9 cellular contexts compared by ENCODE assay signal in the genomic region with DNA sequence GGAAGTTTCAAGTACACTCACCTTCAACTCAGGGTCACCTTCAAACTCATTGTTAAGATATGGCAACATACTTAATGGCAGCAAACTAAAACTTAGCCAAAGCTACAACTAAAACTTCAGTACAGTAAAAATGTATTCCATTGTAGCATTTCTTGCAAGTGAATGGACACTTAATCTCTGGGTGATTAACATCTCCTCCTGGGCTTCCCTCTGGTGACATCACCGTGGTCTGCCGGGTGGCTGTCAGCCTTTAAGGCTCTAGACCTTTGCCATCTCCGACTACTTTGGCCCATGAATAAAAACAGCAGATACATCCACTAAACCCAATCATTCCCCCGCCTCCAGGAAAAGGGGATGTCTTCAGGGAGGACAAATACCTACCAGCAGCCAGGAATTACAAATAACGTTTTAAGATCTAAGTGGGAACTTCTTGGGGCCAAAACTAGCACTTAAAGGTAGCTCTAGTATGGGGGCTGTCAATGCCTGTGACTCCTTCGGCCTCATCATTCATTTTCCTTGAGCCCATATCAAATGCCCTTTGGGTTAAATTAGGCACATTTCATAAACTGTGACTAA. TPM values are rescaled to one million over a fixed set of nuclear protein-coding genes. Genes with fewer than 3 reads are reported as not detected.
DNase-seq lines count a peak whose midpoint lies in the region; ATAC-seq and TF ChIP-seq lines count a peak whose summit lies in the region.
"Had no signal": no experiment of that assay in that cellular context is flagged by ENCODE, and none has a peak within 500 bp of the region (broad histone marks: within the 10 kb centered on the region; RNA-seq: fewer than 3 reads in every experiment).

No MANE protein-coding gene starts in this region.

- H3K27me3 ChIP-seq in thyroid gland, result no peaks in the 10 kb centered on the region

- H3K27ac ChIP-seq in thyroid gland, result peak overlapping the region; percentile 82 to 90 (median 82)

- intact Hi-C loops in activated B cell treated with CpG ODN at 0.5 μM for 24 hours (cut with micrococcal nuclease), result no loop called here
- intact Hi-C loops in left colon (cut with DNase I, micrococcal nuclease), result no loop called here
- intact Hi-C loops in thyroid gland (cut with DNase I), result loop anchor here (10.0 kb wide), 2 partner anchors 49 to 189 kb away; no protein-coding TSS in a partner anchor

- no peak for TF ChIP-seq POLR2A in thyroid gland (IDR thresholded peaks at IDR 0.05)

- H3K9me3 ChIP-seq in thyroid gland, result no peaks in the 10 kb centered on the region

- 23 to 41% methylated on average over 6 of the region's 6 CpGs for WGBS in thyroid gland, 2 donors

- peaks cover 8% of the 10 kb centered on the region for H3K4me1 Mint-ChIP-seq in activated T-cell treated with anti-CD3 and anti-CD28 coated beads, Interleukin-2, amount 50 U/mL, for 24 hours (ENCODE audit: low read depth)
- H3K4me1 Mint-ChIP-seq in activated B cell treated with CpG ODN at 0.5 μM for 24 hours, result peaks cover 9% of the 10 kb centered on the region

- H3K4me3 Mint-ChIP-seq in activated T-cell treated with anti-CD3 and anti-CD28 coated beads, Interleukin-2, amount 50 U/mL, for 24 hours, result peak overlapping the region; percentile 51
- peak overlapping the region; percentile 66 for H3K4me3 Mint-ChIP-seq in activated B cell treated with CpG ODN at 0.5 μM for 24 hours

- ATAC-seq in activated B cell treated with CpG ODN at 0.5 μM for 24 hours (ENCODE audit: low read depth) (no peak), left colon (peak; percentile 21)

- H3K4me1 ChIP-seq in thyroid gland, result peaks cover 5 to 21% of the 10 kb centered on the region in 2 donors

- POLR2A ChIA-PET in activated B cell treated with CpG ODN at 0.5 μM for 24 hours (lab: Charles Lee), result no interaction called here

- no peak for DNase-seq in activated T-cell treated with anti-CD3 and anti-CD28 coated beads, Interleukin-2, amount 50 U/mL, for 24 hours
- DNase-seq in activated T-cell treated with anti-CD3 and anti-CD28 coated beads, Interleukin-2, amount 50 U/mL, for 1 hour, result no peak
- DNase-seq in activated B cell treated with CpG ODN at 0.5 μM for 24 hours (no peak), left colon (no peak), thyroid gland (peak; percentile 22 to 38), NCI-H446 treated with DMSO at 0.1 percent for 48 hours (lab: John Stamatoyannopoulos, UW) (no peak), SKM-1 treated with dmso at 0.1 percent for 144 hours (lab: John Stamatoyannopoulos, UW; ENCODE audit: unreplicated experiment) (no peak), NCI-H1048 (lab: John Stamatoyannopoulos, UW) (no peak)
- DNase-seq: activated naive CD4-positive, alpha-beta T cell treated with anti-CD3 and anti-CD28 coated beads, Interleukin-2, amount 50 U/mL, for 16 hours had no signal

- no peak overlapping the region for H3K27ac Mint-ChIP-seq in activated T-cell treated with anti-CD3 and anti-CD28 coated beads, Interleukin-2, amount 50 U/mL, for 24 hours
- H3K27ac Mint-ChIP-seq in activated B cell treated with CpG ODN at 0.5 μM for 24 hours, result no peak overlapping the region

- TF ChIP-seq CTCF in activated B cell treated with CpG ODN at 0.5 μM for 24 hours (IDR thresholded peaks at IDR 0.05) (no peak), thyroid gland (IDR thresholded peaks at IDR 0.05) (no peak)

- CTCF ChIA-PET in activated B cell treated with CpG ODN at 0.5 μM for 24 hours (lab: Charles Lee), result no interaction called here

- H3K36me3 ChIP-seq in thyroid gland, result peaks cover 0 to 13% of the 10 kb centered on the region in 2 donors

- no peaks in the 10 kb centered on the region for H3K36me3 Mint-ChIP-seq in activated T-cell treated with anti-CD3 and anti-CD28 coated beads, Interleukin-2, amount 50 U/mL, for 24 hours (ENCODE audit: low read depth)
- no peaks in the 10 kb centered on the region for H3K36me3 Mint-ChIP-seq in activated B cell treated with CpG ODN at 0.5 μM for 24 hours (ENCODE audit: low read depth)

- peak overlapping the region; percentile 39 to 84 (median 75) for H3K4me3 ChIP-seq in thyroid gland (replicated peaks in 1 of 3)

- H3K27me3 Mint-ChIP-seq in activated T-cell treated with anti-CD3 and anti-CD28 coated beads, Interleukin-2, amount 50 U/mL, for 24 hours, result peaks cover 61% of the 10 kb centered on the region
- H3K27me3 Mint-ChIP-seq in activated B cell treated with CpG ODN at 0.5 μM for 24 hours, result peaks cover 20% of the 10 kb centered on the region

- H3K9me3 Mint-ChIP-seq in activated T-cell treated with anti-CD3 and anti-CD28 coated beads, Interleukin-2, amount 50 U/mL, for 24 hours, result no peaks in the 10 kb centered on the region
- H3K9me3 Mint-ChIP-seq in activated B cell treated with CpG ODN at 0.5 μM for 24 hours, result no peaks in the 10 kb centered on the region

RNA-seq across cellular contexts. Expression of gene TFCP2L1, which starts 1.2 kb away (rescaled TPM):
- total RNA-seq in activated B cell treated with CpG ODN at 0.5 μM for 24 hours (0.05 and 0.13 TPM in 2 replicates), left colon (100 to 1,000 TPM; 106 to 149 TPM), thyroid gland (100 to 1,000 TPM in 3 of 4 donors, 10 to 100 TPM in 1; 97.4 to 188 (median 146) TPM)

Comparison
In these comparisons a context has a peak if more than half of its experiments do, and no peak if none do; other contexts are left out.
1. DNase-seq: peak in thyroid gland (2 of 2); none in activated T-cell treated with anti-CD3 and anti-CD28 coated beads, Interleukin-2, amount 50 U/mL, for 24 hours (single experiment), activated T-cell treated with anti-CD3 and anti-CD28 coated beads, Interleukin-2, amount 50 U/mL, for 1 hour (single experiment), activated B cell treated with CpG ODN at 0.5 μM for 24 hours (single experiment), left colon (0 of 2), NCI-H446 treated with DMSO at 0.1 percent for 48 hours (single experiment), SKM-1 treated with dmso at 0.1 percent for 144 hours (single experiment) and NCI-H1048 (single experiment).
2. RNA of gene TFCP2L1, which starts 1.2 kb away (total RNA-seq): 97.4 to 188 TPM in thyroid gland and 106 to 149 TPM in left colon; 0.05 to 0.13 TPM in activated B cell treated with CpG ODN at 0.5 μM for 24 hours; every median in the first group is over 10 times any median in the second.